ENCODE assay signal across 17 cellular contexts in the genomic region with DNA sequence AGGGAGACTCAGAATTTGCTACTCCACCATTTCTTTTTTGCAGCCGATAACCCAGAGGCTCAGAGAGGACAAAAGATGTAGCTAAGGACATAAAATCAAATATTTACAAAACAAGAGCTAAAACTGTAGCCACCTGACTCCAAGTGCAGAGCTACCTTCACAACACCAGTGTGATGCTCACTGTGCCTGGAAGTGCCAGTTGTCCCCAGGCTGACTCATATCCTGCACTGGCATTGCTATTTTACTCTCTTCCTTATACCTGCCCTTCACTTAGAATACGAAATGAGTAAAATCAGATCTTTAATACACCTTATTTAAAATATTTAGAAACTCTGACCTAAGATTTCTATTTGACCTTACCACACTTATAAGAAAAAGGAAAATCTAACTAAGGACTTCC.
"Had no signal": no experiment of that assay in that cellular context is flagged by ENCODE, and none has a peak within 500 bp of the region (broad histone marks: within the 10 kb centered on the region; RNA-seq: fewer than 3 reads in every experiment).

No MANE protein-coding gene starts in this region.

- H3K4me1 Mint-ChIP-seq: stimulated activated naive B cell treated with anti-CD40 and anti-IgM and Interleukin-4, amounts not matched to agents 10 μg/mL and 1 μg/mL and 100 μg/mL, for 72 hours had no signal

- H3K36me3 Mint-ChIP-seq: activated naive CD8-positive, alpha-beta T cell treated with anti-CD3 and anti-CD28 coated beads for 36 hours; stimulated activated naive B cell treated with anti-CD40 and anti-IgM and Interleukin-4, amounts not matched to agents 10 μg/mL and 1 μg/mL and 100 μg/mL, for 72 hours had no signal

- H3K9me3 ChIP-seq: thoracic aorta, upper lobe of left lung had no signal

- H3K27ac Mint-ChIP-seq: activated naive CD8-positive, alpha-beta T cell treated with anti-CD3 and anti-CD28 coated beads for 36 hours; stimulated activated naive B cell treated with anti-CD40 and anti-IgM and Interleukin-4, amounts not matched to agents 10 μg/mL and 1 μg/mL and 100 μg/mL, for 72 hours; T-helper 2 cell treated with Interferon-gamma antibody and Interleukin-4, amounts not matched to agents 5 μg/mL and 100 μg/mL, for 36 hours had no signal

- H3K4me3 Mint-ChIP-seq: activated naive CD8-positive, alpha-beta T cell treated with anti-CD3 and anti-CD28 coated beads for 36 hours; stimulated activated naive B cell treated with anti-CD40 and anti-IgM and Interleukin-4, amounts not matched to agents 10 μg/mL and 1 μg/mL and 100 μg/mL, for 72 hours; T-helper 2 cell treated with Interferon-gamma antibody and Interleukin-4, amounts not matched to agents 5 μg/mL and 100 μg/mL, for 36 hours had no signal

- ATAC-seq: left colon; stimulated activated naive B cell treated with anti-CD40 and anti-IgM and Interleukin-4, amounts not matched to agents 10 μg/mL and 1 μg/mL and 100 μg/mL, for 72 hours had no signal

- H3K9me3 Mint-ChIP-seq: activated naive CD8-positive, alpha-beta T cell treated with anti-CD3 and anti-CD28 coated beads for 36 hours; stimulated activated naive B cell treated with anti-CD40 and anti-IgM and Interleukin-4, amounts not matched to agents 10 μg/mL and 1 μg/mL and 100 μg/mL, for 72 hours; T-helper 2 cell treated with Interferon-gamma antibody and Interleukin-4, amounts not matched to agents 5 μg/mL and 100 μg/mL, for 36 hours had no signal

- H3K36me3 ChIP-seq: thoracic aorta, upper lobe of left lung had no signal

- H3K27ac ChIP-seq: hepatocyte, thoracic aorta, upper lobe of left lung had no signal

- H3K27me3 ChIP-seq: hepatocyte, upper lobe of left lung had no signal

- H3K27me3 Mint-ChIP-seq: activated naive CD8-positive, alpha-beta T cell treated with anti-CD3 and anti-CD28 coated beads for 36 hours had no signal

- DNase-seq: activated CD4-positive, alpha-beta T cell treated with anti-CD3 and anti-CD28 coated beads, Interleukin-2, amount 50 U/mL, for 4 hours; activated naive CD4-positive, alpha-beta T cell; activated naive CD8-positive, alpha-beta T cell treated with anti-CD3 and anti-CD28 coated beads for 36 hours; activated T-cell treated with anti-CD3 and anti-CD28 coated beads for 4 hours; amniotic stem cell; effector CD8-positive, alpha-beta T cell; foreskin fibroblast; midbrain; occipital lobe; posterior cingulate gyrus; retina; stimulated activated naive B cell treated with anti-CD40 and anti-IgM and Interleukin-4, amounts not matched to agents 10 μg/mL and 1 μg/mL and 100 μg/mL, for 72 hours; upper lobe of left lung had no signal

- H3K4me3 ChIP-seq: hepatocyte, thoracic aorta, upper lobe of left lung had no signal
